8 cellular contexts compared by ENCODE assay signal in the genomic region with DNA sequence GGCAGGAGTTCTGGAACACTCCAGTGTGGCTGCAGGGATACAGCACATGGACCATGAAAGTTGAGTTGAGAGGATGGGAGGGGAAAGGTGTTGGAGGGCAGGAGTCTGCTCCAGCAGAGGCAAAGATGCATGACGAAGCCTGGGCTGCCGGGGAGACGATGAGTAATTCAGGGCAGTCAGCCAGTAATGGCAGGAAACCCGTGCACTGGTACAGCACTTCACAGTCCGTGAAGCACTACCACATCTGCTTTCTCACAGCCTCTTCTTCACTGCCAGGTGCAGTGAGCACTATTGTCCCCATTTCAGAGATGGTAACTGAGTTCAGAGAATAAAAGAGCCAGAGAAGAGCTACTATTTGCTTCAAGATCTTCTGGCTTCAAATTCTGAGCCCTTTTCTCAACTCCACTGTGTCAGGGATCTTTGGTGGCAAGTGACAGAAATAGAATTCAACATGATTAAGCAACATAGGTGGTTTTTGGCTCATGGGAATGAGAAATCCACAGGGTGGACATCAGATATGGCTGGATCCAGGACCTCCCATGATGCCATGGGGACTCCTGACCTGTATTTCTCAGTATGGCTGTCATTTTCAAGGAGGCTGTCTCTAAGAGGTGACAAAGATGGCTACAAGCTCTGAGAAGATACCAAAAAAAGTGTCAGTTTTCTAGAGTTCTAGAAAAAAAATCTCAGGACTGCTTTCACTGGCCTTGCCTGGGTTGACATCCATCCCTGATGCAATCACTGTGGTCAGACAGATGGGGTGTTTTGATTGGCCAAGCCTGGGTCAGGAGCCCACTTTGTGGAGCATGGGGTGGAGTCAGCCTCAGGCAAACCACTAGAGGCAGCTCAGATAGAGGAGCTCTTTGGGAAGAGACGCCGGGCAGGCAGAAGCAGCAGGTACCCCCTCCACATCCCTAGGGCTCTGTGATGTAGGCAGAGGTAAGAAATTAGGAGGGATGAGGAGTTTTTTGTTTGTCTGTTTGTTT. TPM values are rescaled to one million over a fixed set of nuclear protein-coding genes. Genes with fewer than 3 reads are reported as not detected.
DNase-seq lines count a peak whose midpoint lies in the region; ATAC-seq and TF ChIP-seq lines count a peak whose summit lies in the region.

No MANE protein-coding gene starts in this region.

- WGBS in stomach, 5 donors: 34 to 55% (median 46%) methylated on average over 7 of the region's 7 CpGs

- H3K36me3 ChIP-seq in lower lobe of right lung (no peaks in the 10 kb centered on the region), stomach (no peaks in the 10 kb centered on the region)

- H3K4me1 Mint-ChIP-seq in activated naive CD8-positive, alpha-beta T cell treated with anti-CD3 and anti-CD28 coated beads, Interleukin-2, amount 50 U/mL, for 24 hours: peaks cover 92% of the 10 kb centered on the region

- H3K27ac ChIP-seq in lower lobe of right lung: no peak overlapping the region
- no peak overlapping the region for H3K27ac ChIP-seq in stomach

- H3K36me3 Mint-ChIP-seq in activated naive CD8-positive, alpha-beta T cell treated with anti-CD3 and anti-CD28 coated beads, Interleukin-2, amount 50 U/mL, for 24 hours (ENCODE audit: low read depth): peaks cover 82% of the 10 kb centered on the region

- H3K4me3 ChIP-seq in GM12864 (ENCODE audit: low read depth, low read length): peak overlapping the region; percentile 74
- no peak overlapping the region for H3K4me3 ChIP-seq in lower lobe of right lung
- H3K4me3 ChIP-seq in stomach: no peak overlapping the region

- no peaks in the 10 kb centered on the region for H3K27me3 Mint-ChIP-seq in activated naive CD8-positive, alpha-beta T cell treated with anti-CD3 and anti-CD28 coated beads, Interleukin-2, amount 50 U/mL, for 24 hours

- peaks cover 15% of the 10 kb centered on the region for H3K9me3 ChIP-seq in lower lobe of right lung
- H3K9me3 ChIP-seq in stomach: peaks cover 0 to 19% (median 15%) of the 10 kb centered on the region in 4 donors

- intact Hi-C loops in lower lobe of right lung (cut with DNase I) (no loop called here), stomach (cut with DNase I; ENCODE audit: low total_unique reads) (no loop called here)

- peak overlapping the region; percentile 41 for H3K4me3 Mint-ChIP-seq in activated naive CD8-positive, alpha-beta T cell treated with anti-CD3 and anti-CD28 coated beads, Interleukin-2, amount 50 U/mL, for 24 hours

- DNase-seq in GM12864 (ENCODE audit: low read depth): peak; percentile 89
- DNase-seq in HT-29 (ENCODE audit: low spot score): peak; percentile 4
- DNase-seq in SW480 (ENCODE audit: low spot score): peak; percentile 33
- peak; percentile 74 for DNase-seq in activated naive CD8-positive, alpha-beta T cell treated with anti-CD3 and anti-CD28 coated beads, Interleukin-2, amount 50 U/mL, for 24 hours
- no peak for DNase-seq in lower lobe of right lung
- peak; percentile 26 for DNase-seq in stomach
- DNase-seq in DMS153 treated with DMSO at 0.1 percent for 48 hours (lab: John Stamatoyannopoulos, UW; ENCODE audit: unreplicated experiment): no peak

- peak overlapping the region; percentile 78 for H3K27ac Mint-ChIP-seq in activated naive CD8-positive, alpha-beta T cell treated with anti-CD3 and anti-CD28 coated beads, Interleukin-2, amount 50 U/mL, for 24 hours

- H3K4me1 ChIP-seq in lower lobe of right lung: no peaks in the 10 kb centered on the region
- H3K4me1 ChIP-seq in stomach: no peaks in the 10 kb centered on the region

- H3K27me3 ChIP-seq in lower lobe of right lung (ENCODE audit: low read depth) (peaks cover 5% of the 10 kb centered on the region), stomach (peaks cover 0 to 26% (median 5%) of the 10 kb centered on the region in 3 donors)

- TF ChIP-seq CTCF in GM12864 (IDR thresholded peaks at IDR 0.05; ENCODE audit: low read depth, low read length, missing control alignments) (peak; percentile 41), lower lobe of right lung (IDR thresholded peaks at IDR 0.05) (no peak), stomach (IDR thresholded peaks at IDR 0.05) (no peak)

- TF ChIP-seq POLR2A in stomach (IDR thresholded peaks at IDR 0.05): no peak

- ATAC-seq in GM21528 (IDR thresholded peaks at IDR 0.05; ENCODE audit: low FRiP score, unreplicated experiment) (peak; percentile 82), lower lobe of right lung (peak; percentile 60 to 70)
- ATAC-seq in activated naive CD8-positive, alpha-beta T cell treated with anti-CD3 and anti-CD28 coated beads, Interleukin-2, amount 50 U/mL, for 24 hours: peak; percentile 95

- peaks cover 9% of the 10 kb centered on the region for H3K9me3 Mint-ChIP-seq in activated naive CD8-positive, alpha-beta T cell treated with anti-CD3 and anti-CD28 coated beads, Interleukin-2, amount 50 U/mL, for 24 hours

- TF ChIP-seq EP300 in stomach (IDR thresholded peaks at IDR 0.05): no peak

RNA-seq across cellular contexts. Expression of gene IL21R, which starts 24.7 kb away (rescaled TPM):
- not detected in 2 replicates for total RNA-seq in HT-29 (2014; rRNA removed; shearing (Covaris generic))
- total RNA-seq in lower lobe of right lung (6.0 TPM), stomach (under 1 TPM in 2 of 5 donors, not detected in 3; 0.14 to 0.73 TPM)
- polyA plus RNA-seq in stomach: under 1 TPM in 2 of 3 donors, not detected in 1; 0.33 to 0.44 TPM

Comparison
In these comparisons a context has a peak if more than half of its experiments do, and no peak if none do; other contexts are left out.
1. DNase-seq: peak in GM12864 (single experiment), HT-29 (single experiment), SW480 (single experiment), activated naive CD8-positive, alpha-beta T cell treated with anti-CD3 and anti-CD28 coated beads, Interleukin-2, amount 50 U/mL, for 24 hours (single experiment) and stomach (single experiment); none in lower lobe of right lung (single experiment) and DMS153 treated with DMSO at 0.1 percent for 48 hours (single experiment).
2. Peak in every context shown above with its lines, with median percentiles within 50 percentile points of each other: ATAC-seq.